In genomic region chr18:69326094-69326493, GRCh38 we compare ENCODE assay signal across 16 cellular contexts.
A peak's percentile ranks its signal among the peaks of the same experiment; 100 is the strongest.
DNase-seq lines count a peak whose midpoint lies in the region; ATAC-seq and TF ChIP-seq lines count a peak whose summit lies in the region.
"Had no signal": no experiment of that assay in that cellular context is flagged by ENCODE, and none has a peak within 500 bp of the region (broad histone marks: within the 10 kb centered on the region; RNA-seq: fewer than 3 reads in every experiment).

No MANE protein-coding gene starts in this region.

- H3K36me3 Mint-ChIP-seq in nephron (ENCODE audit: low read depth), result no peaks in the 10 kb centered on the region
- H3K36me3 Mint-ChIP-seq: CD8-positive, alpha-beta memory T cell had no signal

- no peak for TF ChIP-seq EP300 in gastroesophageal sphincter (IDR thresholded peaks at IDR 0.05)

- TF ChIP-seq POLR2A in gastroesophageal sphincter (IDR thresholded peaks at IDR 0.05), result no peak

- no peak overlapping the region for H3K4me3 Mint-ChIP-seq in nephron
- H3K4me3 Mint-ChIP-seq: CD8-positive, alpha-beta memory T cell; GM23338 had no signal

- DNase-seq in NCI-H2107 treated with DMSO at 0.1 percent for 48 hours (lab: John Stamatoyannopoulos, UW; ENCODE audit: unreplicated experiment) (peak; percentile 44), NCI-H2107 (lab: John Stamatoyannopoulos, UW) (no peak), NCI-H1417 treated with DMSO at 0.1 percent for 48 hours (lab: John Stamatoyannopoulos, UW) (peak; percentile 73), NCI-H748 treated with DMSO at 0.1 percent for 48 hours (lab: John Stamatoyannopoulos, UW) (peak; percentile 65), germinal center (ENCODE audit: low spot score) (no peak), NCI-H1694 (lab: John Stamatoyannopoulos, UW) (no peak)
- DNase-seq: CD8-positive, alpha-beta memory T cell; GF-D8; NCI-H2029; NCI-H526 treated with DMSO at 0.1 percent for 48 hours; PC-9; SJCRH30 had no signal

- no peaks in the 10 kb centered on the region for H3K9me3 ChIP-seq in gastroesophageal sphincter
- H3K9me3 ChIP-seq: BLaER1, SJCRH30 had no signal

- ATAC-seq in gastroesophageal sphincter, result no peak
- ATAC-seq: GM23338 had no signal

- H3K27me3 Mint-ChIP-seq in nephron (ENCODE audit: low read depth), result no peaks in the 10 kb centered on the region

- no peak overlapping the region for H3K4me3 ChIP-seq in gastroesophageal sphincter
- H3K4me3 ChIP-seq: BLaER1, GM23338, PC-9, SJCRH30 had no signal

- TF ChIP-seq CTCF in nephron (IDR thresholded peaks at IDR 0.05; ENCODE audit: unreplicated experiment in 3 of 3), result no peak
- no peak for TF ChIP-seq CTCF in gastroesophageal sphincter (IDR thresholded peaks at IDR 0.05)

- H3K4me1 Mint-ChIP-seq in nephron, result peaks cover 11% of the 10 kb centered on the region
- H3K4me1 Mint-ChIP-seq: CD8-positive, alpha-beta memory T cell had no signal

- H3K27ac ChIP-seq in gastroesophageal sphincter, result no peak overlapping the region
- H3K27ac ChIP-seq: BLaER1, PC-9, SJCRH30 had no signal

- H3K9me3 Mint-ChIP-seq in nephron, result peaks cover 6% of the 10 kb centered on the region
- H3K9me3 Mint-ChIP-seq: GM23338 had no signal

- no peaks in the 10 kb centered on the region for H3K4me1 ChIP-seq in gastroesophageal sphincter
- H3K4me1 ChIP-seq: BLaER1, SJCRH30 had no signal

- H3K27me3 ChIP-seq in gastroesophageal sphincter, result no peaks in the 10 kb centered on the region
- H3K27me3 ChIP-seq: BLaER1, SJCRH30 had no signal

- H3K36me3 ChIP-seq in gastroesophageal sphincter, result no peaks in the 10 kb centered on the region
- H3K36me3 ChIP-seq: BLaER1, SJCRH30 had no signal

- H3K27ac Mint-ChIP-seq in nephron, result peak overlapping the region; percentile 19 to 38 (median 26)
- H3K27ac Mint-ChIP-seq: CD8-positive, alpha-beta memory T cell; GM23338 had no signal

Comparison
In these comparisons a context has a peak if more than half of its experiments do, and no peak if none do; other contexts are left out.
1. DNase-seq: peak in NCI-H2107 treated with DMSO at 0.1 percent for 48 hours (single experiment), NCI-H1417 treated with DMSO at 0.1 percent for 48 hours (single experiment) and NCI-H748 treated with DMSO at 0.1 percent for 48 hours (single experiment); none in NCI-H2107 (single experiment), germinal center (single experiment) and NCI-H1694 (single experiment).